2 cellular contexts compared by ENCODE assay signal in the genomic region with DNA sequence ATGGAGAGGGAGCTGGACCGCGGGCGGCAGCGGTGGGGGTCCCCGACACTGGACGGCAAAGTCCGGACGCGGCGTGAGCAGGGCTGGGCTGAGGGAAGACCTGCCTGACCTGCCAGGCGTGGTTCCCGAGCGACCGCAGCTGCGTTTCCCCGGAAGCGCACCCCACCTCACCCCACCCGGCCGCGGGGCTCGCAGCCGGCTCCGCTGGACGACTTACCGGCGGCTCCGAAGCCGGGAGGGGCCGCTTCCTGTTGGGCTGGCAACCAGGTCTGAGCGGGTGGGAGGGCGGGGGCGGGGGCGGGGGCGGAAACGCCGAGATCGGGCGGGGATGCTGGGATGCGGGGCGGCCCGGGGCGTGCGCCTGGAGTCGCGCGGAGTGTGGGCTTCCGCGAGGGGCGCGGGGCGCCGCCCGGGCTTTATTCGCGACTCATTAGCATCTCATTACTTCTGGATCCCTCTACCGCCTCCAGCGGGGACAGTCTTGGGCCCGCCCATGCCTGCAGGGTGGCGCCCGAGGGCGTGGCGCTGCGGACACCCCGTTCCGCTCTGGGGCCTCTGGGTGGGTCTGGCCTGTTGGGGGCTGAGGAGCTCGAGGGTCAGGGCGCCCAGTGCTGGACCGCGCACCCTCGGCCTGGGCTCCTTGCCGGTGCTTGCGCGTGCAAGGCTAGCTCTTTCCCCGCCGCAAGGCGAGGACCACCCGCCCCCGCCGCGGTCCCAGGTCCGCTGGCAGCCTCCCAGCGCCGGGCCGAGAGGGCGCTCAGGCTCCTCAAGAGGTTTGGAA.
TF ChIP-seq lines count a peak whose summit lies in the region.

Gene MICAL1, minus strand, starts transcription at position 271 of the 781 bp plus-strand sequence. CDS start 1,576 bp downstream, outside the sequence.

TF ChIP-seq in GM12891, 5 proteins besides CTCF, POLR2A, EP300 and RAD21:
- TF ChIP-seq POU2F2 (IDR thresholded peaks at IDR 0.05; ENCODE audit: low read depth, low read length), result no peak
- no peak for TF ChIP-seq SPI1 (IDR thresholded peaks at IDR 0.05; ENCODE audit: low read depth, low read length)
- TF ChIP-seq TAF1 (IDR thresholded peaks at IDR 0.05; ENCODE audit: low read depth, low read length), result no peak
- peak; percentile 88 for TF ChIP-seq PAX5 (IDR thresholded peaks at IDR 0.05; ENCODE audit: insufficient read depth, low read length, severe bottlenecking)
- TF ChIP-seq POLR2AphosphoS5 (IDR thresholded peaks at IDR 0.05; ENCODE audit: low read depth, low read length), result peak; percentile 68; the same call in 1 of the 2 replicates

TF ChIP-seq in GM12878, 131 proteins besides CTCF, POLR2A, EP300 and RAD21 (continues in another document):
- TF ChIP-seq TCF12 (IDR thresholded peaks at IDR 0.05; ENCODE audit: low read depth, low read length) (peak; percentile 74; the same call in 1 of the 2 replicates), MYB (IDR thresholded peaks at IDR 0.05; ENCODE audit: borderline replicate concordance, low read depth, low read length) (no peak), ETV6 (conservative IDR thresholded peaks at IDR 0.05 in 1 of 2, IDR thresholded peaks at IDR 0.05 in 1 of 2; ENCODE audit: borderline replicate concordance in 1 of 2, low read depth in 1 of 2) (peak in 1 of 2 experiments; percentile 69; a peak in 2 of 4 replicates), SUPT20H (IDR thresholded peaks at IDR 0.05; ENCODE audit: borderline replicate concordance, control insufficient read depth, low read depth, low read length) (no peak), NBN (IDR thresholded peaks at IDR 0.05) (0 out of 2 replicates have a peak, but pooled peaks have one; percentile 9), BRCA1 (IDR thresholded peaks at IDR 0.05; ENCODE audit: low read depth, low read length) (no peak), USF2 (IDR thresholded peaks at IDR 0.05; ENCODE audit: borderline replicate concordance, low read depth, low read length) (no peak), EGR1 (IDR thresholded peaks at IDR 0.05; ENCODE audit: borderline replicate concordance in 1 of 2, low read depth in 2 of 2, low read length in 2 of 2) (peak in 1 of 2 experiments; percentile 71; a peak in 1 of 3 replicates), ZSCAN29 (IDR thresholded peaks at IDR 0.05) (no peak), CBX5 (IDR thresholded peaks at IDR 0.05; ENCODE audit: low read depth) (no peak), LARP7 (IDR thresholded peaks at IDR 0.05) (peak; percentile 8; the same call in 1 of the 2 replicates), HDAC2 (IDR thresholded peaks at IDR 0.05) (no peak), NFYA (IDR thresholded peaks at IDR 0.05; ENCODE audit: borderline replicate concordance, low read depth, low read length) (no peak), RELA (IDR thresholded peaks at IDR 0.05; ENCODE audit: borderline replicate concordance, partially characterized antibody) (no peak), BHLHE40 (IDR thresholded peaks at IDR 0.05; ENCODE audit: borderline replicate concordance in 1 of 2, low read depth in 2 of 2, low read length in 1 of 2) (peak in 1 of 2 experiments; percentile 38; a peak in 2 of 4 replicates), POLR2AphosphoS2 (IDR thresholded peaks at IDR 0.05; ENCODE audit: low read depth, low read length) (no peak), BACH1 (IDR thresholded peaks at IDR 0.05; ENCODE audit: borderline replicate concordance) (no peak; the same call in 1 of the 2 replicates), SP1 (IDR thresholded peaks at IDR 0.05; ENCODE audit: low read depth, low read length) (peak; percentile 9), MXI1 (IDR thresholded peaks at IDR 0.05; ENCODE audit: low read depth, low read length) (0 out of 2 replicates have a peak, but pooled peaks have one; percentile 47), REST (IDR thresholded peaks at IDR 0.05; ENCODE audit: low read depth, low read length) (no peak), IKZF2 (IDR thresholded peaks at IDR 0.05) (no peak; a peak in 2 of 4 replicates), JUNB (IDR thresholded peaks at IDR 0.05) (no peak), ZNF274 (IDR thresholded peaks at IDR 0.05; ENCODE audit: insufficient read depth, insufficient read length) (no peak), GABPA (IDR thresholded peaks at IDR 0.05; ENCODE audit: low read depth) (no peak), ZZZ3 (IDR thresholded peaks at IDR 0.05; ENCODE audit: control insufficient read depth, insufficient read length, low read depth) (no peak), HDGF (IDR thresholded peaks at IDR 0.05) (no peak), EZH2 (IDR thresholded peaks at IDR 0.05; ENCODE audit: borderline replicate concordance, control insufficient read depth, low read depth, low read length) (no peak), TARDBP (IDR thresholded peaks at IDR 0.05; ENCODE audit: borderline replicate concordance) (no peak), ATF2 (IDR thresholded peaks at IDR 0.05; ENCODE audit: low read length) (no peak), ATF3 (IDR thresholded peaks at IDR 0.05; ENCODE audit: borderline replicate concordance, extremely low read depth, low read depth, low read length) (no peak), HCFC1 (IDR thresholded peaks at IDR 0.05; ENCODE audit: low read length) (no peak), CHD4 (IDR thresholded peaks at IDR 0.05) (no peak), STAT1 (conservative IDR thresholded peaks at IDR 0.05) (no peak), TCF7 (IDR thresholded peaks at IDR 0.05; ENCODE audit: borderline replicate concordance) (no peak), BMI1 (IDR thresholded peaks at IDR 0.05; ENCODE audit: borderline replicate concordance) (no peak), MLLT1 (IDR thresholded peaks at IDR 0.05) (no peak; the same call in 1 of the 2 replicates), ZNF384 (IDR thresholded peaks at IDR 0.05; ENCODE audit: borderline replicate concordance, low read depth, low read length) (no peak), ESRRA (IDR thresholded peaks at IDR 0.05; ENCODE audit: low read length) (no peak), TCF3 (IDR thresholded peaks at IDR 0.05; ENCODE audit: borderline replicate concordance, insufficient read depth, low read depth, low read length) (peak; percentile 68), E2F4 (IDR thresholded peaks at IDR 0.05; ENCODE audit: low read depth, low read length) (no peak), NR2F1 (conservative IDR thresholded peaks at IDR 0.05) (peak; percentile 46; the same call in 1 of the 2 replicates), DPF2 (IDR thresholded peaks at IDR 0.05) (peak; percentile 20; the same call in 1 of the 2 replicates), CBX3 (IDR thresholded peaks at IDR 0.05; ENCODE audit: borderline replicate concordance, low read depth) (no peak), NFIC (IDR thresholded peaks at IDR 0.05; ENCODE audit: low read depth, low read length) (no peak), FOXM1 (IDR thresholded peaks at IDR 0.05; ENCODE audit: low read depth, low read length) (no peak)
- TF ChIP-seq, protein P1, sequence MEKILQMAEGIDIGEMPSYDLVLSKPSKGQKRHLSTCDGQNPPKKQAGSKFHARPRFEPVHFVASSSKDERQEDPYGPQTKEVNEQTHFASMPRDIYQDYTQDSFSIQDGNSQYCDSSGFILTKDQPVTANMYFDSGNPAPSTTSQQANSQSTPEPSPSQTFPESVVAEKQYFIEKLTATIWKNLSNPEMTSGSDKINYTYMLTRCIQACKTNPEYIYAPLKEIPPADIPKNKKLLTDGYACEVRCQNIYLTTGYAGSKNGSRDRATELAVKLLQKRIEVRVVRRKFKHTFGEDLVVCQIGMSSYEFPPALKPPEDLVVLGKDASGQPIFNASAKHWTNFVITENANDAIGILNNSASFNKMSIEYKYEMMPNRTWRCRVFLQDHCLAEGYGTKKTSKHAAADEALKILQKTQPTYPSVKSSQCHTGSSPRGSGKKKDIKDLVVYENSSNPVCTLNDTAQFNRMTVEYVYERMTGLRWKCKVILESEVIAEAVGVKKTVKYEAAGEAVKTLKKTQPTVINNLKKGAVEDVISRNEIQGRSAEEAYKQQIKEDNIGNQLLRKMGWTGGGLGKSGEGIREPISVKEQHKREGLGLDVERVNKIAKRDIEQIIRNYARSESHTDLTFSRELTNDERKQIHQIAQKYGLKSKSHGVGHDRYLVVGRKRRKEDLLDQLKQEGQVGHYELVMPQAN (conservative IDR thresholded peaks at IDR 0.05), result peak; percentile 13; the same call in 1 of the 2 replicates
- TF ChIP-seq, protein P2, sequence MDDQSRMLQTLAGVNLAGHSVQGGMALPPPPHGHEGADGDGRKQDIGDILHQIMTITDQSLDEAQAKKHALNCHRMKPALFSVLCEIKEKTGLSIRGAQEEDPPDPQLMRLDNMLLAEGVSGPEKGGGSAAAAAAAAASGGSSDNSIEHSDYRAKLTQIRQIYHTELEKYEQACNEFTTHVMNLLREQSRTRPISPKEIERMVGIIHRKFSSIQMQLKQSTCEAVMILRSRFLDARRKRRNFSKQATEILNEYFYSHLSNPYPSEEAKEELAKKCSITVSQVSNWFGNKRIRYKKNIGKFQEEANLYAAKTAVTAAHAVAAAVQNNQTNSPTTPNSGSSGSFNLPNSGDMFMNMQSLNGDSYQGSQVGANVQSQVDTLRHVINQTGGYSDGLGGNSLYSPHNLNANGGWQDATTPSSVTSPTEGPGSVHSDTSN (IDR thresholded peaks at IDR 0.05; ENCODE audit: insufficient replicate concordance, low read depth, low read length), result no peak
- TF ChIP-seq, protein P3, sequence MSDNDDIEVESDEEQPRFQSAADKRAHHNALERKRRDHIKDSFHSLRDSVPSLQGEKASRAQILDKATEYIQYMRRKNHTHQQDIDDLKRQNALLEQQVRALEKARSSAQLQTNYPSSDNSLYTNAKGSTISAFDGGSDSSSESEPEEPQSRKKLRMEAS (IDR thresholded peaks at IDR 0.05; ENCODE audit: low read depth, low read length), result no peak; the same call in 1 of the 2 replicates
- TF ChIP-seq, protein P4, sequence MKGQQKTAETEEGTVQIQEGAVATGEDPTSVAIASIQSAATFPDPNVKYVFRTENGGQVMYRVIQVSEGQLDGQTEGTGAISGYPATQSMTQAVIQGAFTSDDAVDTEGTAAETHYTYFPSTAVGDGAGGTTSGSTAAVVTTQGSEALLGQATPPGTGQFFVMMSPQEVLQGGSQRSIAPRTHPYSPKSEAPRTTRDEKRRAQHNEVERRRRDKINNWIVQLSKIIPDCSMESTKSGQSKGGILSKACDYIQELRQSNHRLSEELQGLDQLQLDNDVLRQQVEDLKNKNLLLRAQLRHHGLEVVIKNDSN (IDR thresholded peaks at IDR 0.05; ENCODE audit: borderline replicate concordance, extremely low read length, insufficient read depth, low read depth, low read length), result no peak
